Comparison of ENCODE assay signal across 22 cellular contexts in the genomic region with DNA sequence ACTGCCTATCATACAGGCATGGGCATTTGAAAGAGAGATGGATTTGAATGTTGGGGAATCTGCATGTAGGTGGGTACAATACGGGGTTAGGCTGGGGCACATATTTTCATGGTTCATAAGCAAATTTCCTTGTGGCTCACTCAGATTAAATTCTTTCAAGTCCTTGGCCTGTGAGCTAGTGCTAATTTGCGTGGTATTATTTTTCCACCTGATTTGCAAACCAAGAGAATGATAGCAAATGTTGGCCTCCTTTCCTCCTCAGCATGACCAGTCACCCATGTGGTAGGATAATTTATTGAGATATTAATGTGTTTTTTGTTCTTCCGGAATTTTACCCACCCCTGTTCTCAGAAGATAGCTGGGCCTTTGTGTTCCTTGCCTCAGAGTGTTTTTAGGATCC. TPM values are rescaled to one million over a fixed set of nuclear protein-coding genes. Genes with fewer than 3 reads are reported as not detected.
"Had no signal": no experiment of that assay in that cellular context is flagged by ENCODE, and none has a peak within 500 bp of the region (broad histone marks: within the 10 kb centered on the region; RNA-seq: fewer than 3 reads in every experiment).

No MANE protein-coding gene starts in this region.

- H3K27me3 ChIP-seq: ovary, tibial nerve had no signal

- DNase-seq: activated CD4-positive, alpha-beta memory T cell treated with anti-CD3 and anti-CD28 coated beads for 36 hours; activated CD4-positive, alpha-beta T cell treated with anti-CD3 and anti-CD28 coated beads for 48 hours; activated effector memory CD4-positive, alpha-beta T cell treated with anti-CD3 and anti-CD28 coated beads, Interleukin-2, amount 50 U/mL, for 16 hours; activated naive CD4-positive, alpha-beta T cell treated with anti-CD3 and anti-CD28 coated beads, Interleukin-2, amount 10 ng/mL, durations not matched to agents 7 days and 5 days; activated T-cell treated with anti-CD3 and anti-CD28 coated beads, Interleukin-2, amount 50 U/mL, for 48 hours; anterior cingulate cortex; caudate nucleus; dermis blood vessel endothelial cell; effector memory CD4-positive, alpha-beta T cell; foreskin fibroblast; midbrain; natural killer cell; ovary; stimulated activated CD4-positive, alpha-beta T cell treated with anti-CD3 and anti-CD28 coated beads, Interleukin-4, amount 100 ng/mL, for 4 hours had no signal

- H3K36me3 Mint-ChIP-seq: activated CD4-positive, alpha-beta memory T cell treated with anti-CD3 and anti-CD28 coated beads for 36 hours; activated naive CD4-positive, alpha-beta T cell treated with anti-CD3 and anti-CD28 coated beads, Interleukin-2, amount 10 ng/mL, durations not matched to agents 7 days and 5 days; brain; natural killer cell had no signal

- H3K4me1 ChIP-seq: prostate gland had no signal

- H3K4me3 ChIP-seq: ovary, prostate gland, tibial nerve had no signal

- ATAC-seq: natural killer cell had no signal

- H3K4me3 Mint-ChIP-seq: activated CD4-positive, alpha-beta memory T cell treated with anti-CD3 and anti-CD28 coated beads for 36 hours; activated naive CD4-positive, alpha-beta T cell treated with anti-CD3 and anti-CD28 coated beads, Interleukin-2, amount 10 ng/mL, durations not matched to agents 7 days and 5 days; brain; natural killer cell; stimulated activated naive CD8-positive, alpha-beta T cell treated with anti-CD3 and anti-CD28 coated beads, Interleukin-15, Interleukin-2, amounts not matched to agents 100 ng/mL and 50 ng/mL, for 24 hours; T-helper 1 cell treated with Interleukin-12 subunit alpha and Interleukin-12 subunit beta and Interleukin-4 antibody, amounts not matched to agents 30 μg/mL and 1 μg/mL, for 36 hours had no signal

- H3K4me1 Mint-ChIP-seq: activated naive CD4-positive, alpha-beta T cell treated with anti-CD3 and anti-CD28 coated beads, Interleukin-2, amount 10 ng/mL, durations not matched to agents 7 days and 5 days; natural killer cell had no signal

- H3K9me3 Mint-ChIP-seq: activated CD4-positive, alpha-beta memory T cell treated with anti-CD3 and anti-CD28 coated beads for 36 hours; activated naive CD4-positive, alpha-beta T cell treated with anti-CD3 and anti-CD28 coated beads, Interleukin-2, amount 10 ng/mL, durations not matched to agents 7 days and 5 days; natural killer cell; stimulated activated naive CD8-positive, alpha-beta T cell treated with anti-CD3 and anti-CD28 coated beads, Interleukin-15, Interleukin-2, amounts not matched to agents 100 ng/mL and 50 ng/mL, for 24 hours; T-helper 1 cell treated with Interleukin-12 subunit alpha and Interleukin-12 subunit beta and Interleukin-4 antibody, amounts not matched to agents 30 μg/mL and 1 μg/mL, for 36 hours had no signal

- H3K27ac ChIP-seq: ovary, prostate gland had no signal

- H3K9me3 ChIP-seq: ovary, prostate gland, tibial nerve had no signal

- H3K36me3 ChIP-seq: ovary, prostate gland, tibial nerve had no signal

- H3K27ac Mint-ChIP-seq: activated CD4-positive, alpha-beta memory T cell treated with anti-CD3 and anti-CD28 coated beads for 36 hours; activated naive CD4-positive, alpha-beta T cell treated with anti-CD3 and anti-CD28 coated beads, Interleukin-2, amount 10 ng/mL, durations not matched to agents 7 days and 5 days; natural killer cell; stimulated activated naive CD8-positive, alpha-beta T cell treated with anti-CD3 and anti-CD28 coated beads, Interleukin-15, Interleukin-2, amounts not matched to agents 100 ng/mL and 50 ng/mL, for 24 hours; T-helper 1 cell treated with Interleukin-12 subunit alpha and Interleukin-12 subunit beta and Interleukin-4 antibody, amounts not matched to agents 30 μg/mL and 1 μg/mL, for 36 hours had no signal

RNA-seq across cellular contexts. Expression of gene FAM20A, which starts 22.9 kb away (rescaled TPM):
- total RNA-seq: activated CD4-positive, alpha-beta memory T cell treated with anti-CD3 and anti-CD28 coated beads for 36 hours; dermis blood vessel endothelial cell; endothelial cell of umbilical vein; glomerular endothelial cell; lung microvascular endothelial cell had no signal
